ENCODE assay signal across 11 cellular contexts in the genomic region with DNA sequence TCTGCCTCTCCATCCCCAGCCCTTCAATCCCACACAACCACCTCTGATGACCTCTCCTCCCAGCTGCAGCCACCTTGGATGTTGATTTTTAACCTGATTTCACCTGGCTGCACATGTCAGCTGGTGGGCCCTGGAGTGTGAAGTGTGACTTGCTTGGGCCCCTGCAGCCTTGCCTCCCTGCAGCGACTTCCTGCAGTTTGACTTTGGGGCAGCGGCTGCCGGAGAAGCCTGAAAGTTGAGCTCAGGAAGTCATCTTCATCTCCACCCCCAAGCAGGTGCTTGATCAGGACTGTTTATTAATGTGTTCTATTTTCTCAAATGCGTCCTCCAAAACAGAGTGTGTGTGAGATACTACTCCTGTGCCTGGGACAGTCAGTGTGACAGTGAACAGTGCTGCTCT.
DNase-seq lines count a peak whose midpoint lies in the region; ATAC-seq lines count a peak whose summit lies in the region.
"Had no signal": no experiment of that assay in that cellular context is flagged by ENCODE, and none has a peak within 500 bp of the region (broad histone marks: within the 10 kb centered on the region; RNA-seq: fewer than 3 reads in every experiment).

No MANE protein-coding gene starts in this region.

- CTCF ChIA-PET in activated naive CD4-positive, alpha-beta T cell treated with anti-CD3 and anti-CD28 coated beads for 36 hours (lab: Charles Lee): no interaction called here

- no peak for ATAC-seq in activated naive CD4-positive, alpha-beta T cell treated with anti-CD3 and anti-CD28 coated beads, Interleukin-2, amount 50 U/mL, for 72 hours
- peak; percentile 45 for ATAC-seq in HG02610 (IDR thresholded peaks at IDR 0.05; ENCODE audit: unreplicated experiment)
- ATAC-seq in stimulated activated naive CD8-positive, alpha-beta T cell treated with anti-CD3 and anti-CD28 coated beads, Interleukin-15, Interleukin-2, amounts not matched to agents 100 U/mL and 50 U/mL, for 24 hours: no peak

- no peak overlapping the region for H3K4me3 Mint-ChIP-seq in activated naive CD4-positive, alpha-beta T cell treated with anti-CD3 and anti-CD28 coated beads for 36 hours

- peaks cover 16% of the 10 kb centered on the region for H3K4me1 Mint-ChIP-seq in activated naive CD4-positive, alpha-beta T cell treated with anti-CD3 and anti-CD28 coated beads for 36 hours (ENCODE audit: low read depth)

- H3K27me3 Mint-ChIP-seq in activated naive CD4-positive, alpha-beta T cell treated with anti-CD3 and anti-CD28 coated beads for 36 hours (ENCODE audit: low read depth): no peaks in the 10 kb centered on the region

- peak; percentile 6 for DNase-seq in activated naive CD4-positive, alpha-beta T cell treated with anti-CD3 and anti-CD28 coated beads for 36 hours
- no peak for DNase-seq in activated naive CD4-positive, alpha-beta T cell treated with anti-CD3 and anti-CD28 coated beads, Interleukin-2, amount 50 U/mL, for 72 hours (ENCODE audit: low spot score in 2 of 2)
- peak; percentile 83 for DNase-seq in NAMALWA (ENCODE audit: low spot score)
- DNase-seq in stimulated activated naive CD8-positive, alpha-beta T cell treated with anti-CD3 and anti-CD28 coated beads, Interleukin-15, Interleukin-2, amounts not matched to agents 100 U/mL and 50 U/mL, for 24 hours: peak; percentile 5
- DNase-seq in activated CD8-positive, alpha-beta memory T cell treated with anti-CD3 and anti-CD28 coated beads, Interleukin-2, amount 50 U/mL, for 4 hours: no peak
- DNase-seq in OCI-M2 (lab: John Stamatoyannopoulos, UW; ENCODE audit: unreplicated experiment): no peak
- no peak for DNase-seq in NCI-H524 (lab: John Stamatoyannopoulos, UW)
- DNase-seq: DMS79 treated with DMSO at 0.1 percent for 48 hours; NCI-H1092 treated with DMSO at 0.1 percent for 48 hours; NK-92 treated with Interleukin-12 subunit alpha and Interleukin-12 subunit beta, amount 100 ng/mL, for 24 hours had no signal

- H3K36me3 Mint-ChIP-seq in activated naive CD4-positive, alpha-beta T cell treated with anti-CD3 and anti-CD28 coated beads for 36 hours (ENCODE audit: low read depth): no peaks in the 10 kb centered on the region
- no peaks in the 10 kb centered on the region for H3K36me3 Mint-ChIP-seq in activated naive CD4-positive, alpha-beta T cell treated with anti-CD3 and anti-CD28 coated beads, Interleukin-2, amount 50 U/mL, for 72 hours

- no peak overlapping the region for H3K27ac Mint-ChIP-seq in activated naive CD4-positive, alpha-beta T cell treated with anti-CD3 and anti-CD28 coated beads for 36 hours
- peak overlapping the region in 1 of 2 donors; percentile 41 for H3K27ac Mint-ChIP-seq in activated naive CD4-positive, alpha-beta T cell treated with anti-CD3 and anti-CD28 coated beads, Interleukin-2, amount 50 U/mL, for 72 hours

- intact Hi-C loops in activated naive CD4-positive, alpha-beta T cell treated with anti-CD3 and anti-CD28 coated beads for 36 hours (cut with micrococcal nuclease): loop anchor here (10.0 kb wide), 1 partner anchor 208 kb away; no protein-coding TSS in a partner anchor

- no peaks in the 10 kb centered on the region for H3K9me3 Mint-ChIP-seq in activated naive CD4-positive, alpha-beta T cell treated with anti-CD3 and anti-CD28 coated beads for 36 hours
- peaks cover 0 to 3% of the 10 kb centered on the region in 2 donors for H3K9me3 Mint-ChIP-seq in activated naive CD4-positive, alpha-beta T cell treated with anti-CD3 and anti-CD28 coated beads, Interleukin-2, amount 50 U/mL, for 72 hours

Comparison
In these comparisons a context has a peak if more than half of its experiments do, and no peak if none do; other contexts are left out.
1. DNase-seq: peak in activated naive CD4-positive, alpha-beta T cell treated with anti-CD3 and anti-CD28 coated beads for 36 hours (single experiment), NAMALWA (single experiment) and stimulated activated naive CD8-positive, alpha-beta T cell treated with anti-CD3 and anti-CD28 coated beads, Interleukin-15, Interleukin-2, amounts not matched to agents 100 U/mL and 50 U/mL, for 24 hours (single experiment); none in activated naive CD4-positive, alpha-beta T cell treated with anti-CD3 and anti-CD28 coated beads, Interleukin-2, amount 50 U/mL, for 72 hours (0 of 2), activated CD8-positive, alpha-beta memory T cell treated with anti-CD3 and anti-CD28 coated beads, Interleukin-2, amount 50 U/mL, for 4 hours (single experiment), OCI-M2 (single experiment) and NCI-H524 (0 of 2).